Comparison of ENCODE assay signal across 1 cellular context in the genomic region with DNA sequence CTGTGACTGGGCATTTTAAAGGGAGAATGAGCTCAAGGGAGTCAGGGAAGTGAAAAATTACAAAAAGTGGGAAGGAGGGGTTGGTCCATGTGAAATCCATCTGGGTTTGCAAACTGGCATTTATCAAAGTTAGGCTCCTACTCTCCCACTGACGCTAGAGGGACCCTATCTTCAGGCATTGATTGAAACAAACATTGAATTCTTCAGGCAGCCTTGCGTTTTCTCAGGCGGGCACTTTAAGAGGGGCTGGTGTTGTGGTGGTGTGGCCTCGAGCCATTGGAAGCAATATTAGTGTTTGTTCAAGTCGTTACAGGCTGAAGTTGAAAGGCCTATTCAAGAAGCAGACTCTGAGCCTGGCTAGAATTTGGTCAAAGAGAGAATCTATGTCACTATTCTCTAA.
TF ChIP-seq lines count a peak whose summit lies in the region.

No MANE protein-coding gene starts in this region.

TF ChIP-seq in H1, 55 proteins besides CTCF, POLR2A, EP300 and RAD21 (continued from another document):
- TF ChIP-seq NANOG (IDR thresholded peaks at IDR 0.05; ENCODE audit: insufficient read depth, low read depth, low read length, poor library complexity, severe bottlenecking) (no peak), POU5F1 (IDR thresholded peaks at IDR 0.05; ENCODE audit: low read depth, low read length) (no peak), GABPA (IDR thresholded peaks at IDR 0.05; ENCODE audit: borderline replicate concordance, insufficient read depth, low read length) (no peak), BCL11A (IDR thresholded peaks at IDR 0.05; ENCODE audit: low read depth in 2 of 2, low read length in 2 of 2) (no peak), SIN3A (conservative IDR thresholded peaks at IDR 0.05 in 1 of 2, IDR thresholded peaks at IDR 0.05 in 1 of 2; ENCODE audit: low read depth in 1 of 2, low read length in 2 of 2) (no peak), GTF2F1 (IDR thresholded peaks at IDR 0.05; ENCODE audit: borderline replicate concordance, low read depth, low read length) (no peak), MAFK (IDR thresholded peaks at IDR 0.05; ENCODE audit: low read depth, low read length) (no peak), SIRT6 (IDR thresholded peaks at IDR 0.05; ENCODE audit: low read length) (no peak), KDM5A (IDR thresholded peaks at IDR 0.05; ENCODE audit: low read length) (no peak), KDM1A (IDR thresholded peaks at IDR 0.05; ENCODE audit: borderline replicate concordance, low read length) (no peak), SP4 (IDR thresholded peaks at IDR 0.05; ENCODE audit: low read length) (no peak), KDM4A (IDR thresholded peaks at IDR 0.05; ENCODE audit: low read depth, low read length, severe bottlenecking) (no peak), CHD2 (IDR thresholded peaks at IDR 0.05; ENCODE audit: low read length) (no peak), CBX8 (IDR thresholded peaks at IDR 0.05; ENCODE audit: borderline replicate concordance, low read depth, low read length) (no peak), SIX5 (IDR thresholded peaks at IDR 0.05; ENCODE audit: low read depth, low read length) (no peak), PHF8 (conservative IDR thresholded peaks at IDR 0.05; ENCODE audit: low read depth, low read length) (no peak), E2F6 (IDR thresholded peaks at IDR 0.05) (no peak)
- TF ChIP-seq, protein P1, sequence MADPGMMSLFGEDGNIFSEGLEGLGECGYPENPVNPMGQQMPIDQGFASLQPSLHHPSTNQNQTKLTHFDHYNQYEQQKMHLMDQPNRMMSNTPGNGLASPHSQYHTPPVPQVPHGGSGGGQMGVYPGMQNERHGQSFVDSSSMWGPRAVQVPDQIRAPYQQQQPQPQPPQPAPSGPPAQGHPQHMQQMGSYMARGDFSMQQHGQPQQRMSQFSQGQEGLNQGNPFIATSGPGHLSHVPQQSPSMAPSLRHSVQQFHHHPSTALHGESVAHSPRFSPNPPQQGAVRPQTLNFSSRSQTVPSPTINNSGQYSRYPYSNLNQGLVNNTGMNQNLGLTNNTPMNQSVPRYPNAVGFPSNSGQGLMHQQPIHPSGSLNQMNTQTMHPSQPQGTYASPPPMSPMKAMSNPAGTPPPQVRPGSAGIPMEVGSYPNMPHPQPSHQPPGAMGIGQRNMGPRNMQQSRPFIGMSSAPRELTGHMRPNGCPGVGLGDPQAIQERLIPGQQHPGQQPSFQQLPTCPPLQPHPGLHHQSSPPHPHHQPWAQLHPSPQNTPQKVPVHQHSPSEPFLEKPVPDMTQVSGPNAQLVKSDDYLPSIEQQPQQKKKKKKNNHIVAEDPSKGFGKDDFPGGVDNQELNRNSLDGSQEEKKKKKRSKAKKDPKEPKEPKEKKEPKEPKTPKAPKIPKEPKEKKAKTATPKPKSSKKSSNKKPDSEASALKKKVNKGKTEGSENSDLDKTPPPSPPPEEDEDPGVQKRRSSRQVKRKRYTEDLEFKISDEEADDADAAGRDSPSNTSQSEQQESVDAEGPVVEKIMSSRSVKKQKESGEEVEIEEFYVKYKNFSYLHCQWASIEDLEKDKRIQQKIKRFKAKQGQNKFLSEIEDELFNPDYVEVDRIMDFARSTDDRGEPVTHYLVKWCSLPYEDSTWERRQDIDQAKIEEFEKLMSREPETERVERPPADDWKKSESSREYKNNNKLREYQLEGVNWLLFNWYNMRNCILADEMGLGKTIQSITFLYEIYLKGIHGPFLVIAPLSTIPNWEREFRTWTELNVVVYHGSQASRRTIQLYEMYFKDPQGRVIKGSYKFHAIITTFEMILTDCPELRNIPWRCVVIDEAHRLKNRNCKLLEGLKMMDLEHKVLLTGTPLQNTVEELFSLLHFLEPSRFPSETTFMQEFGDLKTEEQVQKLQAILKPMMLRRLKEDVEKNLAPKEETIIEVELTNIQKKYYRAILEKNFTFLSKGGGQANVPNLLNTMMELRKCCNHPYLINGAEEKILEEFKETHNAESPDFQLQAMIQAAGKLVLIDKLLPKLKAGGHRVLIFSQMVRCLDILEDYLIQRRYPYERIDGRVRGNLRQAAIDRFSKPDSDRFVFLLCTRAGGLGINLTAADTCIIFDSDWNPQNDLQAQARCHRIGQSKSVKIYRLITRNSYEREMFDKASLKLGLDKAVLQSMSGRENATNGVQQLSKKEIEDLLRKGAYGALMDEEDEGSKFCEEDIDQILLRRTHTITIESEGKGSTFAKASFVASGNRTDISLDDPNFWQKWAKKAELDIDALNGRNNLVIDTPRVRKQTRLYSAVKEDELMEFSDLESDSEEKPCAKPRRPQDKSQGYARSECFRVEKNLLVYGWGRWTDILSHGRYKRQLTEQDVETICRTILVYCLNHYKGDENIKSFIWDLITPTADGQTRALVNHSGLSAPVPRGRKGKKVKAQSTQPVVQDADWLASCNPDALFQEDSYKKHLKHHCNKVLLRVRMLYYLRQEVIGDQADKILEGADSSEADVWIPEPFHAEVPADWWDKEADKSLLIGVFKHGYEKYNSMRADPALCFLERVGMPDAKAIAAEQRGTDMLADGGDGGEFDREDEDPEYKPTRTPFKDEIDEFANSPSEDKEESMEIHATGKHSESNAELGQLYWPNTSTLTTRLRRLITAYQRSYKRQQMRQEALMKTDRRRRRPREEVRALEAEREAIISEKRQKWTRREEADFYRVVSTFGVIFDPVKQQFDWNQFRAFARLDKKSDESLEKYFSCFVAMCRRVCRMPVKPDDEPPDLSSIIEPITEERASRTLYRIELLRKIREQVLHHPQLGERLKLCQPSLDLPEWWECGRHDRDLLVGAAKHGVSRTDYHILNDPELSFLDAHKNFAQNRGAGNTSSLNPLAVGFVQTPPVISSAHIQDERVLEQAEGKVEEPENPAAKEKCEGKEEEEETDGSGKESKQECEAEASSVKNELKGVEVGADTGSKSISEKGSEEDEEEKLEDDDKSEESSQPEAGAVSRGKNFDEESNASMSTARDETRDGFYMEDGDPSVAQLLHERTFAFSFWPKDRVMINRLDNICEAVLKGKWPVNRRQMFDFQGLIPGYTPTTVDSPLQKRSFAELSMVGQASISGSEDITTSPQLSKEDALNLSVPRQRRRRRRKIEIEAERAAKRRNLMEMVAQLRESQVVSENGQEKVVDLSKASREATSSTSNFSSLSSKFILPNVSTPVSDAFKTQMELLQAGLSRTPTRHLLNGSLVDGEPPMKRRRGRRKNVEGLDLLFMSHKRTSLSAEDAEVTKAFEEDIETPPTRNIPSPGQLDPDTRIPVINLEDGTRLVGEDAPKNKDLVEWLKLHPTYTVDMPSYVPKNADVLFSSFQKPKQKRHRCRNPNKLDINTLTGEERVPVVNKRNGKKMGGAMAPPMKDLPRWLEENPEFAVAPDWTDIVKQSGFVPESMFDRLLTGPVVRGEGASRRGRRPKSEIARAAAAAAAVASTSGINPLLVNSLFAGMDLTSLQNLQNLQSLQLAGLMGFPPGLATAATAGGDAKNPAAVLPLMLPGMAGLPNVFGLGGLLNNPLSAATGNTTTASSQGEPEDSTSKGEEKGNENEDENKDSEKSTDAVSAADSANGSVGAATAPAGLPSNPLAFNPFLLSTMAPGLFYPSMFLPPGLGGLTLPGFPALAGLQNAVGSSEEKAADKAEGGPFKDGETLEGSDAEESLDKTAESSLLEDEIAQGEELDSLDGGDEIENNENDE (IDR thresholded peaks at IDR 0.05; ENCODE audit: insufficient replicate concordance, low read length), result no peak
